ENCODE assay signal across 9 cellular contexts in the genomic region with DNA sequence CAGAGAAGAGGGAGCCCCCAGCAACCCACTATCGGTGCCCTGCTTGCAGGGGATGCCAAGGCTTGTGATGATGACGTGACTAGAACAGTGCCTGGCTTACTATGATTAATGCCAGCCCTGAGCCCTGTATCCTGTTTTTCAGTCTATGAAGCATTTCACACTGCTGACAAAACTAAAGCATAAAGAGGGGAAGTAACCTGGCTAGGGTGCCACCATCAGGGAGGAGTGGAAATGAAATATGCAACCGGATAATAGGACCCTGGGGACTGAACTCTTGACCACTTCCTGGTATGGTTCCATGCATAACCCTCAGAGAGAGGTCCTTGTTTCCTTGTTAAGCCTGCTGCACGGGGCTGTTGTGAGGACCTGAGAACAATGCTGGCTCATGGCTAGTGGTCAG. TPM values are rescaled to one million over a fixed set of nuclear protein-coding genes. Genes with fewer than 3 reads are reported as not detected.
DNase-seq lines count a peak whose midpoint lies in the region; ATAC-seq and FAIRE-seq lines count a peak whose summit lies in the region.
"Had no signal": no experiment of that assay in that cellular context is flagged by ENCODE, and none has a peak within 500 bp of the region (broad histone marks: within the 10 kb centered on the region; RNA-seq: fewer than 3 reads in every experiment).

No MANE protein-coding gene starts in this region.

- H3K27ac Mint-ChIP-seq in activated T-cell treated with anti-CD3 and anti-CD28 coated beads, Interleukin-2, amount 50 U/mL, for 24 hours, result no peak overlapping the region
- no peak overlapping the region for H3K27ac Mint-ChIP-seq in activated naive CD4-positive, alpha-beta T cell treated with anti-CD3 and anti-CD28 coated beads, Interleukin-2, amount 10 ng/mL, durations not matched to agents 7 days and 5 days

- H3K4me3 Mint-ChIP-seq in activated T-cell treated with anti-CD3 and anti-CD28 coated beads, Interleukin-2, amount 50 U/mL, for 24 hours, result no peak overlapping the region
- H3K4me3 Mint-ChIP-seq in activated naive CD4-positive, alpha-beta T cell treated with anti-CD3 and anti-CD28 coated beads, Interleukin-2, amount 10 ng/mL, durations not matched to agents 7 days and 5 days, result no peak overlapping the region

- no peak for FAIRE-seq in frontal cortex (lab: Jason Lieb, UNC)

- CTCF ChIA-PET in activated naive CD4-positive, alpha-beta T cell treated with anti-CD3 and anti-CD28 coated beads, Interleukin-2, amount 10 ng/mL, durations not matched to agents 7 days and 5 days (lab: Charles Lee), result interaction anchor here (1.2 to 1.3 kb wide), 2 partner anchors 12 to 16 kb away, joined by 3 to 4 read pairs; no protein-coding TSS in a partner anchor

- peaks cover 7% of the 10 kb centered on the region for H3K27me3 Mint-ChIP-seq in activated T-cell treated with anti-CD3 and anti-CD28 coated beads, Interleukin-2, amount 50 U/mL, for 24 hours
- peaks cover 3% of the 10 kb centered on the region for H3K27me3 Mint-ChIP-seq in activated naive CD4-positive, alpha-beta T cell treated with anti-CD3 and anti-CD28 coated beads, Interleukin-2, amount 10 ng/mL, durations not matched to agents 7 days and 5 days

- no peaks in the 10 kb centered on the region for H3K36me3 Mint-ChIP-seq in activated T-cell treated with anti-CD3 and anti-CD28 coated beads, Interleukin-2, amount 50 U/mL, for 24 hours (ENCODE audit: low read depth)
- no peaks in the 10 kb centered on the region for H3K36me3 Mint-ChIP-seq in activated naive CD4-positive, alpha-beta T cell treated with anti-CD3 and anti-CD28 coated beads, Interleukin-2, amount 10 ng/mL, durations not matched to agents 7 days and 5 days

- peak; percentile 25 for DNase-seq in COLO829 (ENCODE audit: low spot score)
- DNase-seq in SKM-1 (lab: John Stamatoyannopoulos, UW; ENCODE audit: unreplicated experiment), result peak; percentile 85
- DNase-seq in frontal cortex (ENCODE audit: low spot score in 2 of 2), result no peak
- no peak for DNase-seq in activated CD4-positive, alpha-beta T cell treated with anti-CD3 and anti-CD28 coated beads, Interleukin-2, amount 50 U/mL, for 48 hours
- DNase-seq in activated T-cell treated with anti-CD3 and anti-CD28 coated beads, Interleukin-2, amount 50 U/mL, for 24 hours, result no peak
- no peak for DNase-seq in activated naive CD4-positive, alpha-beta T cell treated with anti-CD3 and anti-CD28 coated beads, Interleukin-2, amount 10 ng/mL, durations not matched to agents 7 days and 5 days
- DNase-seq: NCI-H1105 treated with DMSO at 0.1 percent for 48 hours had no signal

- ATAC-seq in GM19438 (IDR thresholded peaks at IDR 0.05; ENCODE audit: low read depth, unreplicated experiment) (peak; percentile 95), HG03135 (IDR thresholded peaks at IDR 0.05; ENCODE audit: unreplicated experiment) (peak; percentile 96)

- H3K9me3 Mint-ChIP-seq in activated T-cell treated with anti-CD3 and anti-CD28 coated beads, Interleukin-2, amount 50 U/mL, for 24 hours, result no peaks in the 10 kb centered on the region
- no peaks in the 10 kb centered on the region for H3K9me3 Mint-ChIP-seq in activated naive CD4-positive, alpha-beta T cell treated with anti-CD3 and anti-CD28 coated beads, Interleukin-2, amount 10 ng/mL, durations not matched to agents 7 days and 5 days

- peaks cover 7% of the 10 kb centered on the region for H3K4me1 Mint-ChIP-seq in activated T-cell treated with anti-CD3 and anti-CD28 coated beads, Interleukin-2, amount 50 U/mL, for 24 hours (ENCODE audit: low read depth)
- H3K4me1 Mint-ChIP-seq in activated naive CD4-positive, alpha-beta T cell treated with anti-CD3 and anti-CD28 coated beads, Interleukin-2, amount 10 ng/mL, durations not matched to agents 7 days and 5 days, result no peaks in the 10 kb centered on the region

RNA-seq across cellular contexts. Expression of gene MED28, which starts 50.3 kb away (rescaled TPM):
- total RNA-seq in frontal cortex, result 26.5 TPM

Comparison
In these comparisons a context has a peak if more than half of its experiments do, and no peak if none do; other contexts are left out.
1. DNase-seq: peak in COLO829 (single experiment) and SKM-1 (single experiment); none in frontal cortex (0 of 2), activated CD4-positive, alpha-beta T cell treated with anti-CD3 and anti-CD28 coated beads, Interleukin-2, amount 50 U/mL, for 48 hours (0 of 2), activated T-cell treated with anti-CD3 and anti-CD28 coated beads, Interleukin-2, amount 50 U/mL, for 24 hours (single experiment) and activated naive CD4-positive, alpha-beta T cell treated with anti-CD3 and anti-CD28 coated beads, Interleukin-2, amount 10 ng/mL, durations not matched to agents 7 days and 5 days (single experiment).